ENCODE assay signal across 8 cellular contexts in genomic region chr12:71439362-71439612, GRCh38.
DNase-seq lines count a peak whose midpoint lies in the region; ATAC-seq and TF ChIP-seq lines count a peak whose summit lies in the region.

No MANE protein-coding gene starts in this region.

- H3K4me3 Mint-ChIP-seq in effector memory CD8-positive, alpha-beta T cell = peak overlapping the region; percentile 40 to 41

- H3K27ac Mint-ChIP-seq in effector memory CD8-positive, alpha-beta T cell = no peak overlapping the region

- peaks cover 6% of the 10 kb centered on the region for H3K9me3 ChIP-seq in neuron (ENCODE audit: low read length)

- H3K9me3 Mint-ChIP-seq in effector memory CD8-positive, alpha-beta T cell = peaks cover 6 to 12% of the 10 kb centered on the region in 2 donors

- TF ChIP-seq CTCF in AG09309 (IDR thresholded peaks at IDR 0.05; ENCODE audit: control insufficient read depth, insufficient read depth, low read depth, low read length, missing control alignments) = no peak

- ATAC-seq in effector memory CD8-positive, alpha-beta T cell (replicated peaks) = no peak
- ATAC-seq in HG03159 (IDR thresholded peaks at IDR 0.05; ENCODE audit: unreplicated experiment) = no peak

- in situ Hi-C loops in KBM-7 (cut with MboI; ENCODE audit: low pct_unique_long_range_greater_than_20kb, low sequenced_read_pairs) = no loop called here

- H3K36me3 ChIP-seq in neuron (ENCODE audit: insufficient read depth, low read length) = no peaks in the 10 kb centered on the region

- H3K4me1 Mint-ChIP-seq in effector memory CD8-positive, alpha-beta T cell (ENCODE audit: low read depth in 2 of 2) = peaks cover 11 to 16% of the 10 kb centered on the region in 2 donors

- H3K27me3 Mint-ChIP-seq in effector memory CD8-positive, alpha-beta T cell = peaks cover 47 to 75% of the 10 kb centered on the region in 2 donors

- H2AFZ ChIP-seq in neuron (ENCODE audit: low read depth, low read length) = peak overlapping the region; percentile 84

- DNase-seq in AG09309 (ENCODE audit: low read depth) (no peak), HS-27A (ENCODE audit: low read depth) (peak; percentile 23), NCI-H82 (lab: John Stamatoyannopoulos, UW) (no peak), NCI-H2029 (lab: John Stamatoyannopoulos, UW) (no peak), KBM-7 (no peak)
- no peak for DNase-seq in effector memory CD8-positive, alpha-beta T cell

- H3K4me3 ChIP-seq in AG09309 (ENCODE audit: control insufficient read depth, low read depth, low read length) = peak overlapping the region; percentile 43
- H3K4me3 ChIP-seq in neuron (ENCODE audit: low read length) = peak overlapping the region; percentile 53

- H3K27me3 ChIP-seq in neuron (ENCODE audit: insufficient read depth, low read length) = peaks cover 18% of the 10 kb centered on the region

- H3K36me3 Mint-ChIP-seq in effector memory CD8-positive, alpha-beta T cell (ENCODE audit: insufficient read depth) = no peaks in the 10 kb centered on the region

- peaks cover 17% of the 10 kb centered on the region for H3K4me1 ChIP-seq in neuron (ENCODE audit: insufficient read depth, low read length)
